In genomic region chr17:29141484-29141835, GRCh38 we compare ENCODE assay signal across 8 cellular contexts. TPM values are rescaled to one million over a fixed set of nuclear protein-coding genes. Genes with fewer than 3 reads are reported as not detected.
DNase-seq lines count a peak whose midpoint lies in the region; ATAC-seq and TF ChIP-seq lines count a peak whose summit lies in the region.
"Had no signal": no experiment of that assay in that cellular context is flagged by ENCODE, and none has a peak within 500 bp of the region (broad histone marks: within the 10 kb centered on the region; RNA-seq: fewer than 3 reads in every experiment).

No MANE protein-coding gene starts in this region.

- no peaks in the 10 kb centered on the region for H3K9me2 ChIP-seq in GM23338 (ENCODE audit: insufficient read depth)

- TF ChIP-seq CTCF in GM23338 (conservative IDR thresholded peaks at IDR 0.05; ENCODE audit: low read depth in 2 of 2) (no peak), RWPE1 (conservative IDR thresholded peaks at IDR 0.05; ENCODE audit: low read depth) (no peak), glutamatergic neuron (IDR thresholded peaks at IDR 0.05; ENCODE audit: partially characterized antibody, unreplicated experiment) (no peak), GM20000 (IDR thresholded peaks at IDR 0.05; ENCODE audit: extremely low read depth, missing control alignments) (no peak)

- no peak overlapping the region for H2AFZ ChIP-seq in GM23338

- no peaks in the 10 kb centered on the region for H3K27me3 ChIP-seq in GM23338 (ENCODE audit: insufficient read depth)

- no peaks in the 10 kb centered on the region for H3K9me3 Mint-ChIP-seq in GM23338
- H3K9me3 Mint-ChIP-seq in glutamatergic neuron (ENCODE audit: unreplicated experiment): peaks cover 18% of the 10 kb centered on the region
- H3K9me3 Mint-ChIP-seq in stimulated activated memory B cell treated with anti-CD40 and anti-IgM and Interleukin-4, amounts not matched to agents 10 μg/mL and 1 μg/mL and 100 μg/mL, for 72 hours: no peaks in the 10 kb centered on the region

- CTCF ChIA-PET in RWPE1 (lab: Yijun Ruan, JAX): interaction anchor here (1.5 to 1.6 kb wide), 2 partner anchors 17 to 24 kb away, joined by 3 to 4 read pairs; no protein-coding TSS in a partner anchor

- peaks cover 5% of the 10 kb centered on the region; the same call in 1 of the 2 replicates for H3F3A ChIP-seq in GM23338 (replicated peaks; ENCODE audit: low read depth)

- peak overlapping the region; percentile 81; the same call in 1 of the 2 replicates for H3K27ac Mint-ChIP-seq in GM23338
- H3K27ac Mint-ChIP-seq in glutamatergic neuron (ENCODE audit: unreplicated experiment): peak overlapping the region; percentile 100
- H3K27ac Mint-ChIP-seq in stimulated activated memory B cell treated with anti-CD40 and anti-IgM and Interleukin-4, amounts not matched to agents 10 μg/mL and 1 μg/mL and 100 μg/mL, for 72 hours: peak overlapping the region; percentile 84

- H3K4me3 ChIP-seq in GM23338: no peak overlapping the region

- no peak for ATAC-seq in GM23338
- no peak for ATAC-seq in stimulated activated memory B cell treated with anti-CD40 and anti-IgM and Interleukin-4, amounts not matched to agents 10 μg/mL and 1 μg/mL and 100 μg/mL, for 72 hours

- H3K4me3 Mint-ChIP-seq in GM23338: no peak overlapping the region
- H3K4me3 Mint-ChIP-seq in glutamatergic neuron (ENCODE audit: unreplicated experiment): peak overlapping the region; percentile 94
- H3K4me3 Mint-ChIP-seq in stimulated activated memory B cell treated with anti-CD40 and anti-IgM and Interleukin-4, amounts not matched to agents 10 μg/mL and 1 μg/mL and 100 μg/mL, for 72 hours: peak overlapping the region; percentile 82

- H3K4me1 Mint-ChIP-seq in GM23338 (peaks cover 50% of the 10 kb centered on the region), glutamatergic neuron (ENCODE audit: low read depth, unreplicated experiment) (peaks cover 75% of the 10 kb centered on the region)
- peaks cover 85% of the 10 kb centered on the region for H3K4me1 Mint-ChIP-seq in stimulated activated memory B cell treated with anti-CD40 and anti-IgM and Interleukin-4, amounts not matched to agents 10 μg/mL and 1 μg/mL and 100 μg/mL, for 72 hours

- H3K79me2 ChIP-seq in GM23338 (replicated peaks; ENCODE audit: insufficient read depth): peaks cover 14% of the 10 kb centered on the region

- H3K36me3 Mint-ChIP-seq in GM23338 (ENCODE audit: low read depth): no peaks in the 10 kb centered on the region; the same call in 2 of the 3 replicates
- H3K36me3 Mint-ChIP-seq in glutamatergic neuron (ENCODE audit: unreplicated experiment): no peaks in the 10 kb centered on the region
- H3K36me3 Mint-ChIP-seq in stimulated activated memory B cell treated with anti-CD40 and anti-IgM and Interleukin-4, amounts not matched to agents 10 μg/mL and 1 μg/mL and 100 μg/mL, for 72 hours: no peaks in the 10 kb centered on the region

- no peaks in the 10 kb centered on the region; the same call in 1 of the 2 replicates for H3K36me3 ChIP-seq in GM23338 (ENCODE audit: insufficient read depth)

- POLR2A ChIA-PET in RWPE1 (lab: Yijun Ruan, JAX; ENCODE audit: low non-redundant PET): no interaction called here

- DNase-seq in GM23338 (ENCODE audit: low spot score) (no peak), RWPE1 (ENCODE audit: low spot score) (no peak), glutamatergic neuron (peak; percentile 36), cerebellar cortex (ENCODE audit: low spot score) (no peak), GM20000 (ENCODE audit: low spot score) (no peak), DMS53 (lab: John Stamatoyannopoulos, UW) (no peak)
- DNase-seq: GOT3 had no signal

- H3K27me3 Mint-ChIP-seq in GM23338 (ENCODE audit: insufficient read depth, low read depth, poor library complexity) (peaks cover 8% of the 10 kb centered on the region), glutamatergic neuron (ENCODE audit: unreplicated experiment) (peaks cover 21% of the 10 kb centered on the region)
- H3K27me3 Mint-ChIP-seq in stimulated activated memory B cell treated with anti-CD40 and anti-IgM and Interleukin-4, amounts not matched to agents 10 μg/mL and 1 μg/mL and 100 μg/mL, for 72 hours: no peaks in the 10 kb centered on the region

- H3K27ac ChIP-seq in GM23338 (ENCODE audit: low read depth) (no peak overlapping the region), RWPE1 (peak overlapping the region; percentile 78)

- peaks cover 11% of the 10 kb centered on the region; the same call in 1 of the 2 replicates for H4K20me1 ChIP-seq in GM23338 (replicated peaks; ENCODE audit: insufficient read depth)

- H3K4me1 ChIP-seq in GM23338 (ENCODE audit: insufficient read depth): peaks cover 41% of the 10 kb centered on the region

- 0 out of 2 replicates have a peak overlapping the region, but pooled peaks have one; percentile 23 for H3K4me2 ChIP-seq in GM23338

TF ChIP-seq in GM23338, 12 proteins besides CTCF, POLR2A, EP300 and RAD21 (continues in another document):
- TF ChIP-seq EZH2 (IDR thresholded peaks at IDR 0.05; ENCODE audit: low read depth, unreplicated experiment): no peak
- no peak for TF ChIP-seq ETS1 (IDR thresholded peaks at IDR 0.05)
- TF ChIP-seq ZNF331 (CRISPR knock-in tag; IDR thresholded peaks at IDR 0.05; ENCODE audit: low read depth): no peak
- TF ChIP-seq CREB1 (CRISPR knock-in tag; IDR thresholded peaks at IDR 0.05; ENCODE audit: low read depth): no peak
- no peak for TF ChIP-seq REST (IDR thresholded peaks at IDR 0.05; ENCODE audit: unreplicated experiment)
- TF ChIP-seq JUNB (IDR thresholded peaks at IDR 0.05; ENCODE audit: unreplicated experiment): no peak
- no peak for TF ChIP-seq POLR2AphosphoS5 (IDR thresholded peaks at IDR 0.05; ENCODE audit: low read depth)
- TF ChIP-seq STAT1 (IDR thresholded peaks at IDR 0.05; ENCODE audit: unreplicated experiment): no peak
- no peak for TF ChIP-seq EZH2phosphoT487 (IDR thresholded peaks at IDR 0.05; ENCODE audit: unreplicated experiment)

RNA-seq across cellular contexts. Expression of gene MYO18A, which starts 38.7 kb away (rescaled TPM):
- 23.9 and 37.5 TPM in 2 replicates for total RNA-seq in GM23338 (2014; rRNA removed; shearing (Covaris generic))
- 16.7 and 18.3 TPM in 2 replicates for polyA plus RNA-seq in GM23338 (2016; fragmentation: Nextera tagmentation; extraction: Ambion mirVana)
- 465 TPM for total RNA-seq in glutamatergic neuron (ENCODE audit: unreplicated experiment)

Comparison
In these comparisons a context has a peak if more than half of its experiments do, and no peak if none do; other contexts are left out.
1. RNA of gene MYO18A, which starts 38.7 kb away (total RNA-seq): 465 TPM in glutamatergic neuron (single experiment); 23.9 to 37.5 TPM in GM23338; every median in the first group is over 10 times any median in the second.
2. Peak in every context shown above with its lines, with median percentiles within 50 percentile points of each other: H3K27ac Mint-ChIP-seq.